In genomic region chr4:86356425-86356824, GRCh38 we compare ENCODE assay signal across 11 cellular contexts. TPM values are rescaled to one million over a fixed set of nuclear protein-coding genes. Genes with fewer than 3 reads are reported as not detected.
"Had no signal": no experiment of that assay in that cellular context is flagged by ENCODE, and none has a peak within 500 bp of the region (broad histone marks: within the 10 kb centered on the region; RNA-seq: fewer than 3 reads in every experiment).

No MANE protein-coding gene starts in this region.

- H3K9me3 Mint-ChIP-seq: activated naive CD4-positive, alpha-beta T cell treated with anti-CD3 and anti-CD28 coated beads, Interleukin-2, amount 10 ng/mL, durations not matched to agents 7 days and 5 days; activated T-helper 2 cell treated with anti-CD3 and anti-CD28 coated beads, Interferon-gamma antibody, Interleukin-2, Interleukin-4, amounts not matched to agents 10 μg/mL and 5 μg/mL and 100 μg/mL, durations not matched to agents 14 hours and 24 hours and 36 hours; stimulated activated naive CD8-positive, alpha-beta T cell treated with anti-CD3 and anti-CD28 coated beads, Interleukin-15, Interleukin-2, amounts not matched to agents 100 ng/mL and 50 ng/mL, for 24 hours; T-helper 1 cell treated with Interleukin-12 subunit alpha and Interleukin-12 subunit beta and Interleukin-4 antibody, amounts not matched to agents 30 μg/mL and 1 μg/mL, for 36 hours had no signal

- H3K4me3 Mint-ChIP-seq: activated naive CD4-positive, alpha-beta T cell treated with anti-CD3 and anti-CD28 coated beads, Interleukin-2, amount 10 ng/mL, durations not matched to agents 7 days and 5 days; naive thymus-derived CD4-positive, alpha-beta T cell; stimulated activated naive CD8-positive, alpha-beta T cell treated with anti-CD3 and anti-CD28 coated beads, Interleukin-15, Interleukin-2, amounts not matched to agents 100 ng/mL and 50 ng/mL, for 24 hours; T-helper 1 cell treated with Interleukin-12 subunit alpha and Interleukin-12 subunit beta and Interleukin-4 antibody, amounts not matched to agents 30 μg/mL and 1 μg/mL, for 36 hours had no signal

- H3K4me3 ChIP-seq: esophagus squamous epithelium, sigmoid colon had no signal

- H3K36me3 Mint-ChIP-seq: activated naive CD4-positive, alpha-beta T cell treated with anti-CD3 and anti-CD28 coated beads, Interleukin-2, amount 10 ng/mL, durations not matched to agents 7 days and 5 days; naive thymus-derived CD4-positive, alpha-beta T cell had no signal

- H3K9me3 ChIP-seq: esophagus squamous epithelium, sigmoid colon had no signal

- H3K27ac ChIP-seq: esophagus squamous epithelium, sigmoid colon had no signal

- H3K27ac Mint-ChIP-seq: activated naive CD4-positive, alpha-beta T cell treated with anti-CD3 and anti-CD28 coated beads, Interleukin-2, amount 10 ng/mL, durations not matched to agents 7 days and 5 days; activated T-helper 2 cell treated with anti-CD3 and anti-CD28 coated beads, Interferon-gamma antibody, Interleukin-2, Interleukin-4, amounts not matched to agents 10 μg/mL and 5 μg/mL and 100 μg/mL, durations not matched to agents 14 hours and 24 hours and 36 hours; naive thymus-derived CD4-positive, alpha-beta T cell; stimulated activated naive CD8-positive, alpha-beta T cell treated with anti-CD3 and anti-CD28 coated beads, Interleukin-15, Interleukin-2, amounts not matched to agents 100 ng/mL and 50 ng/mL, for 24 hours; T-helper 1 cell treated with Interleukin-12 subunit alpha and Interleukin-12 subunit beta and Interleukin-4 antibody, amounts not matched to agents 30 μg/mL and 1 μg/mL, for 36 hours had no signal

- H3K27me3 ChIP-seq: esophagus squamous epithelium, sigmoid colon had no signal

- DNase-seq: activated CD4-positive, alpha-beta T cell treated with anti-CD3 and anti-CD28 coated beads for 48 hours; activated naive CD4-positive, alpha-beta T cell treated with anti-CD3 and anti-CD28 coated beads, Interleukin-2, amount 10 ng/mL, durations not matched to agents 7 days and 5 days; esophagus squamous epithelium; foreskin fibroblast; left colon; naive thymus-derived CD4-positive, alpha-beta T cell; sigmoid colon; stimulated activated CD4-positive, alpha-beta T cell treated with anti-CD3 and anti-CD28 coated beads, Interleukin-2, amount 100 ng/mL, for 24 hours had no signal

- H3K36me3 ChIP-seq: esophagus squamous epithelium, sigmoid colon had no signal

- ATAC-seq: left colon; naive thymus-derived CD4-positive, alpha-beta T cell had no signal

RNA-seq across cellular contexts. Expression of gene MAPK10, which starts 3.4 kb away (rescaled TPM):
- total RNA-seq: activated T-helper 2 cell treated with anti-CD3 and anti-CD28 coated beads, Interferon-gamma antibody, Interleukin-2, Interleukin-4, amounts not matched to agents 10 μg/mL and 5 μg/mL and 100 μg/mL, durations not matched to agents 14 hours and 24 hours and 36 hours had no signal
- polyA plus RNA-seq: naive thymus-derived CD4-positive, alpha-beta T cell had no signal
